Comparison of ENCODE assay signal across 9 cellular contexts in genomic region chr15:99702895-99703602, GRCh38. TPM values are rescaled to one million over a fixed set of nuclear protein-coding genes. Genes with fewer than 3 reads are reported as not detected.
DNase-seq lines count a peak whose midpoint lies in the region; ATAC-seq, FAIRE-seq and TF ChIP-seq lines count a peak whose summit lies in the region.
"Had no signal": no experiment of that assay in that cellular context is flagged by ENCODE, and none has a peak within 500 bp of the region (broad histone marks: within the 10 kb centered on the region; RNA-seq: fewer than 3 reads in every experiment).

No MANE protein-coding gene starts in this region.

- FAIRE-seq in urothelium cell line (lab: Jason Lieb, UNC) = no peak

- H3K9me3 ChIP-seq in Peyer's patch (no peaks in the 10 kb centered on the region), gastrocnemius medialis (no peaks in the 10 kb centered on the region)
- H3K9me3 ChIP-seq: mucosa of descending colon had no signal

- TF ChIP-seq POLR2A in Peyer's patch (IDR thresholded peaks at IDR 0.05) (no peak), gastrocnemius medialis (IDR thresholded peaks at IDR 0.05) (no peak)

- no peak overlapping the region for H3K4me3 ChIP-seq in Peyer's patch
- no peak overlapping the region for H3K4me3 ChIP-seq in gastrocnemius medialis
- H3K4me3 ChIP-seq: mucosa of descending colon had no signal

- in situ Hi-C loops in gastrocnemius medialis (cut with MboI; ENCODE audit: low sequenced_read_pairs in 4 of 4) = loop anchor here (5.0 to 25.0 kb wide), 5 partner anchors 136 to 431 kb away; partner anchors contain the start of gene MEF2A (in 1 of the 4)

- peak overlapping the region; percentile 13 to 78 (median 42) for H3K27ac ChIP-seq in Peyer's patch
- peak overlapping the region; percentile 78 to 90 (median 84) for H3K27ac ChIP-seq in gastrocnemius medialis

- no peaks in the 10 kb centered on the region for H3K27me3 ChIP-seq in Peyer's patch
- H3K27me3 ChIP-seq in gastrocnemius medialis = no peaks in the 10 kb centered on the region

- ATAC-seq in GM21619 (IDR thresholded peaks at IDR 0.05; ENCODE audit: unreplicated experiment) (peak; percentile 4), gastrocnemius medialis (no peak)

- H3K36me3 ChIP-seq in Peyer's patch (no peaks in the 10 kb centered on the region), gastrocnemius medialis (no peaks in the 10 kb centered on the region)

- intact Hi-C loops in gastrocnemius medialis (cut with DNase I; ENCODE audit: low total_unique reads) = loop anchor here (10.0 kb wide), 1 partner anchor 598 kb away; the partner anchor contains the start of gene SYNM

- TF ChIP-seq CTCF in Peyer's patch (IDR thresholded peaks at IDR 0.05) = no peak
- no peak for TF ChIP-seq CTCF in gastrocnemius medialis (IDR thresholded peaks at IDR 0.05 in 4 of 5, conservative IDR thresholded peaks at IDR 0.05 in 1 of 5)

- DNase-seq in Peyer's patch (no peak), fibroblast of peridontal ligament (ENCODE audit: extremely low read depth) (peak; percentile 60), gastrocnemius medialis (no peak), NCI-H345 (lab: John Stamatoyannopoulos, UW) (no peak), HuH-7.5 (ENCODE audit: low spot score) (no peak), nucleus accumbens (lab: John Stamatoyannopoulos, UW) (no peak), urothelium cell line (ENCODE audit: low spot score) (no peak)

- peaks cover 0 to 7% (median 2%) of the 10 kb centered on the region in 4 donors for H3K4me1 ChIP-seq in Peyer's patch
- H3K4me1 ChIP-seq in gastrocnemius medialis = peaks cover 27 to 39% of the 10 kb centered on the region in 2 donors

RNA-seq across cellular contexts. Expression of gene LYSMD4, which starts 30.2 kb away (rescaled TPM):
- total RNA-seq in Peyer's patch = 10 to 100 TPM in 3 of 4 donors, 1 to 10 TPM in 1; 8.3 to 39.9 (median 18.6) TPM
- total RNA-seq in gastrocnemius medialis = 10 to 100 TPM in 2 of 4 donors, 1 to 10 TPM in 2; 5.1 to 15.8 (median 11.9) TPM
